In the genomic region with DNA sequence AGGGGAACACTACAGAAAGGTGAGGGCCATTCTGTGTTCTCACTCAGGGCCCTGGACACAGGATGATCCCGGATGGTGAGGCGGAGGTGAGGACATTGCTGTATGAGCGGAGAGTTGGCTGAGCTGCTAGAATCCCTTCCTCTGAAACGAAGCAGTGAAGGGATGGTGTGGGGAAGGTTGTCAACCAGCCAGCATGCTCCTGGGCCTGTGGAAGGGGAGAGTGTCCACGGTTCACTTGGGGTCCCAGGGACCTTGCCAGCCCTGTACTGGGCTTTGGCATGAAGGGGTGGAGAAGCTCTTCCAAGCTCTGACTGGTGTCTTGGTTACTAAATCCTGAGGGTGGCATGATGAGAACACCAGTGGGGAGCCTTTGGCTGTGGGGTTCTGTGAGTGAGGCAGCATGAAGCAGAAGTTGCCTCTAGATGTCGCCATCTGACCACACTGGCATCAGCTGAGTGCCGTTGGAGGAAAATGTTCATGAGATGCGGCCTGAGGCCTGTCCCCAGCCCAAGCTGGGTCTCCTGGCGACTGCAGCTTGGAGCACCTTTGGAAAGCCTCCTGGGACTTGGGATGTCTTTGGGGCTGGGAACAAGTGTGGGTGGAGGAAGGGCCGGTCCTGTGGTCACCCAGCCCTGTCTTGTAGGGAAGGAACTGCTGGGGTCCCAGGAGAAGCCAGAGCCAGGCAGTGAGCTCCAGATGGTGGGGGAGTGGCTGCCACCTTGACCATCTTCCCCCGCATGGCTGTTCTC, we compare ENCODE assay signal across 9 cellular contexts. TPM values are rescaled to one million over a fixed set of nuclear protein-coding genes. Genes with fewer than 3 reads are reported as not detected.
DNase-seq lines count a peak whose midpoint lies in the region; ATAC-seq and TF ChIP-seq lines count a peak whose summit lies in the region.
"Had no signal": no experiment of that assay in that cellular context is flagged by ENCODE, and none has a peak within 500 bp of the region (broad histone marks: within the 10 kb centered on the region; RNA-seq: fewer than 3 reads in every experiment).

No MANE protein-coding gene starts in this region.

- CTCF ChIA-PET in HCT116 (lab: Charles Lee), result interaction anchor here (0.6 to 2.4 kb wide), 18 partner anchors 8 to 553 kb away, joined by 3 to 32 read pairs (median 5); a partner anchor contains a TSS

- H3K79me2 ChIP-seq in HCT116 (ENCODE audit: insufficient read depth, low read length), result no peaks in the 10 kb centered on the region

- TF ChIP-seq CTCF in HCT116 (IDR thresholded peaks at IDR 0.05 in 2 of 3, conservative IDR thresholded peaks at IDR 0.05 in 1 of 3; ENCODE audit: borderline replicate concordance in 1 of 3, insufficient read depth in 1 of 3, low read depth in 2 of 3, low read length in 2 of 3), result peak; percentile 80 to 92 (median 89)

- no peaks in the 10 kb centered on the region for H3K9me3 Mint-ChIP-seq in memory B cell
- H3K9me3 Mint-ChIP-seq in stimulated activated naive B cell treated with anti-CD40 and anti-IgM and Interleukin-4, amounts not matched to agents 10 μg/mL and 1 μg/mL and 100 μg/mL, for 72 hours, result no peaks in the 10 kb centered on the region
- H3K9me3 Mint-ChIP-seq: activated naive CD4-positive, alpha-beta T cell treated with anti-CD3 and anti-CD28 coated beads, Interleukin-2, amount 50 U/mL, for 24 hours had no signal

- H3K9ac ChIP-seq in HCT116 (ENCODE audit: low read length), result no peak overlapping the region

- H3K9me3 ChIP-seq in HCT116 (ENCODE audit: control insufficient read depth in 1 of 2, insufficient read depth in 1 of 2, low read depth in 1 of 2, low read length in 2 of 2), result no peaks in the 10 kb centered on the region

- TF ChIP-seq RAD21 in HCT116 (IDR thresholded peaks at IDR 0.05; ENCODE audit: low read depth), result peak; percentile 97

- no TSS peak for BruUV-seq in HCT116 (replicated peaks; lab: Mats Ljungman, UMichigan)

- peaks cover 5% of the 10 kb centered on the region for H3K4me1 Mint-ChIP-seq in memory B cell
- peaks cover 5 to 10% of the 10 kb centered on the region in 2 donors for H3K4me1 Mint-ChIP-seq in stimulated activated naive B cell treated with anti-CD40 and anti-IgM and Interleukin-4, amounts not matched to agents 10 μg/mL and 1 μg/mL and 100 μg/mL, for 72 hours

- no peak overlapping the region for H3K27ac Mint-ChIP-seq in memory B cell
- peak overlapping the region; percentile 43 for H3K27ac Mint-ChIP-seq in stimulated activated naive B cell treated with anti-CD40 and anti-IgM and Interleukin-4, amounts not matched to agents 10 μg/mL and 1 μg/mL and 100 μg/mL, for 72 hours
- H3K27ac Mint-ChIP-seq: activated naive CD4-positive, alpha-beta T cell treated with anti-CD3 and anti-CD28 coated beads, Interleukin-2, amount 50 U/mL, for 24 hours had no signal

- peak; percentile 81 for DNase-seq in DMS53 (lab: John Stamatoyannopoulos, UW)
- DNase-seq in HCT116 (ENCODE audit: low read depth, low spot score), result peak; percentile 45
- DNase-seq in NCI-H460 (ENCODE audit: extremely low read depth, low read depth), result peak; percentile 85
- DNase-seq in activated CD4-positive, alpha-beta T cell treated with anti-CD3 and anti-CD28 coated beads, Interleukin-2, amount 50 U/mL, for 4 hours, result peak; percentile 58 to 60
- peak; percentile 71 for DNase-seq in ecto neural progenitor cell (ENCODE audit: low spot score)
- DNase-seq in memory B cell (ENCODE audit: low spot score in 2 of 2), result peak; percentile 19 to 40
- DNase-seq in stimulated activated naive B cell treated with anti-CD40 and anti-IgM and Interleukin-4, amounts not matched to agents 10 μg/mL and 1 μg/mL and 100 μg/mL, for 72 hours, result peak; percentile 42

- POLR2A ChIA-PET in HCT116 (lab: Charles Lee), result no interaction called here

- no peak overlapping the region for H3K27ac ChIP-seq in HCT116 (ENCODE audit: low read depth, low read length)

- H3K4me3 Mint-ChIP-seq in memory B cell, result no peak overlapping the region
- no peak overlapping the region for H3K4me3 Mint-ChIP-seq in stimulated activated naive B cell treated with anti-CD40 and anti-IgM and Interleukin-4, amounts not matched to agents 10 μg/mL and 1 μg/mL and 100 μg/mL, for 72 hours
- H3K4me3 Mint-ChIP-seq: activated naive CD4-positive, alpha-beta T cell treated with anti-CD3 and anti-CD28 coated beads, Interleukin-2, amount 50 U/mL, for 24 hours had no signal

- H3K9me2 ChIP-seq in HCT116 (ENCODE audit: insufficient read depth), result no peaks in the 10 kb centered on the region

- no peaks in the 10 kb centered on the region for H3K27me3 Mint-ChIP-seq in memory B cell
- no peaks in the 10 kb centered on the region for H3K27me3 Mint-ChIP-seq in stimulated activated naive B cell treated with anti-CD40 and anti-IgM and Interleukin-4, amounts not matched to agents 10 μg/mL and 1 μg/mL and 100 μg/mL, for 72 hours
- H3K27me3 Mint-ChIP-seq: activated naive CD4-positive, alpha-beta T cell treated with anti-CD3 and anti-CD28 coated beads, Interleukin-2, amount 50 U/mL, for 24 hours had no signal

- no peak overlapping the region for H3K4me2 ChIP-seq in HCT116 (ENCODE audit: low read length)

- no peaks in the 10 kb centered on the region for H3K27me3 ChIP-seq in HCT116 (ENCODE audit: insufficient read depth, low read length)

- intact Hi-C loops in HCT116 (cut with micrococcal nuclease), result loop anchor here (1.0 to 10.0 kb wide), 4 partner anchors 33 to 210 kb away; a partner anchor contains a TSS

- peak; percentile 93 for ATAC-seq in HCT116
- ATAC-seq in memory B cell (ENCODE audit: low read depth), result peak; percentile 90
- ATAC-seq in stimulated activated naive B cell treated with anti-CD40 and anti-IgM and Interleukin-4, amounts not matched to agents 10 μg/mL and 1 μg/mL and 100 μg/mL, for 72 hours (replicated peaks), result peak; percentile 97 to 99
- ATAC-seq in HG02870 (IDR thresholded peaks at IDR 0.05; ENCODE audit: unreplicated experiment), result no peak

- H3K4me1 ChIP-seq in HCT116 (ENCODE audit: control insufficient read depth in 1 of 2, insufficient read depth in 2 of 2, low read length in 2 of 2), result peaks cover 4 to 11% of the 10 kb centered on the region in 2 experiments; a peak in 3 of 4 replicates

- H2AFZ ChIP-seq in HCT116 (ENCODE audit: low read depth, low read length, poor library complexity, severe bottlenecking), result no peak overlapping the region

- no peak for TF ChIP-seq POLR2A in HCT116 (IDR thresholded peaks at IDR 0.05; ENCODE audit: borderline replicate concordance, extremely low read depth, insufficient read depth, insufficient read length)

- RAD21 ChIA-PET in HCT116 (lab: Charles Lee; ENCODE audit: low non-redundant PET in 1 of 2, low total read pairs in 2 of 2, uncharacterized antibody in 2 of 2, unreplicated experiment in 2 of 2), result interaction anchor here (1.0 to 1.3 kb wide), 2 partner anchors 33 kb away, joined by 5 to 6 read pairs; no protein-coding TSS in a partner anchor

- no peaks in the 10 kb centered on the region for H3K36me3 Mint-ChIP-seq in memory B cell
- peaks cover 3 to 24% of the 10 kb centered on the region in 2 donors for H3K36me3 Mint-ChIP-seq in stimulated activated naive B cell treated with anti-CD40 and anti-IgM and Interleukin-4, amounts not matched to agents 10 μg/mL and 1 μg/mL and 100 μg/mL, for 72 hours
- H3K36me3 Mint-ChIP-seq: activated naive CD4-positive, alpha-beta T cell treated with anti-CD3 and anti-CD28 coated beads, Interleukin-2, amount 50 U/mL, for 24 hours had no signal

- H3K4me3 ChIP-seq in HCT116 (replicated peaks in 1 of 2; ENCODE audit: low read depth in 1 of 2, low read length in 2 of 2), result no peak overlapping the region

- no peaks in the 10 kb centered on the region; a peak in 1 of 4 replicates for H3K36me3 ChIP-seq in HCT116 (ENCODE audit: control insufficient read depth in 1 of 2, insufficient read depth in 2 of 2, low read length in 2 of 2)

- H4K20me1 ChIP-seq in HCT116 (ENCODE audit: insufficient read depth), result no peaks in the 10 kb centered on the region

TF ChIP-seq in HCT116, 20 proteins besides CTCF, POLR2A, EP300 and RAD21 (continues in another document):
- TF ChIP-seq FOSL1 (IDR thresholded peaks at IDR 0.05; ENCODE audit: low read depth), result no peak
- TF ChIP-seq SP1 (IDR thresholded peaks at IDR 0.05; ENCODE audit: low read depth), result no peak
- TF ChIP-seq, protein P1, sequence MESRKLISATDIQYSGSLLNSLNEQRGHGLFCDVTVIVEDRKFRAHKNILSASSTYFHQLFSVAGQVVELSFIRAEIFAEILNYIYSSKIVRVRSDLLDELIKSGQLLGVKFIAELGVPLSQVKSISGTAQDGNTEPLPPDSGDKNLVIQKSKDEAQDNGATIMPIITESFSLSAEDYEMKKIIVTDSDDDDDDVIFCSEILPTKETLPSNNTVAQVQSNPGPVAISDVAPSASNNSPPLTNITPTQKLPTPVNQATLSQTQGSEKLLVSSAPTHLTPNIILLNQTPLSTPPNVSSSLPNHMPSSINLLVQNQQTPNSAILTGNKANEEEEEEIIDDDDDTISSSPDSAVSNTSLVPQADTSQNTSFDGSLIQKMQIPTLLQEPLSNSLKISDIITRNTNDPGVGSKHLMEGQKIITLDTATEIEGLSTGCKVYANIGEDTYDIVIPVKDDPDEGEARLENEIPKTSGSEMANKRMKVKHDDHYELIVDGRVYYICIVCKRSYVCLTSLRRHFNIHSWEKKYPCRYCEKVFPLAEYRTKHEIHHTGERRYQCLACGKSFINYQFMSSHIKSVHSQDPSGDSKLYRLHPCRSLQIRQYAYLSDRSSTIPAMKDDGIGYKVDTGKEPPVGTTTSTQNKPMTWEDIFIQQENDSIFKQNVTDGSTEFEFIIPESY (IDR thresholded peaks at IDR 0.05; ENCODE audit: extremely low read depth, insufficient replicate concordance, low read length), result no peak
- no peak for TF ChIP-seq ZFX (IDR thresholded peaks at IDR 0.05)
- no peak for TF ChIP-seq EZH2phosphoT487 (IDR thresholded peaks at IDR 0.05; ENCODE audit: borderline replicate concordance)
- TF ChIP-seq JUND (IDR thresholded peaks at IDR 0.05), result no peak

RNA-seq across cellular contexts. Expression of a gene that starts 14.8 kb away (rescaled TPM):
- total RNA-seq in HCT116 (2021; ENCODE audit: unreplicated experiment), result 19.9 TPM
- 7.0 and 7.5 TPM in 2 replicates for polyA plus RNA-seq in HCT116 (2012)
- 7.4 and 10.5 TPM in 2 replicates for total RNA-seq in NCI-H460 (2014; rRNA removed; shearing (Covaris generic))
- 8.3 and 8.8 TPM in 2 replicates for polyA plus RNA-seq in NCI-H460 (2014; cell fraction: nucleus; rRNA removed)

RNA-seq across cellular contexts. Expression of a gene that starts 23.6 kb away (rescaled TPM):
- total RNA-seq in HCT116 (2021; ENCODE audit: unreplicated experiment), result not detected
- not detected in 2 replicates for polyA plus RNA-seq in HCT116 (2012)
- total RNA-seq in NCI-H460 (2014; rRNA removed; shearing (Covaris generic)), result not detected in 2 replicates
- polyA plus RNA-seq in NCI-H460 (2014; cell fraction: nucleus; rRNA removed), result not detected in 2 replicates

RNA-seq across cellular contexts. Expression of a gene that starts 30.2 kb away (rescaled TPM):
- total RNA-seq in HCT116 (2021; ENCODE audit: unreplicated experiment), result 2.2 TPM
- polyA plus RNA-seq in HCT116 (2012), result 2.1 and 2.4 TPM in 2 replicates
- 0.57 and 0.66 TPM in 2 replicates for total RNA-seq in NCI-H460 (2014; rRNA removed; shearing (Covaris generic))
- 0.33 and 2.1 TPM in 2 replicates for polyA plus RNA-seq in NCI-H460 (2014; cell fraction: nucleus; rRNA removed)

RNA-seq across cellular contexts. Expression of a gene that starts 39.1 kb away (rescaled TPM):
- 113 TPM for total RNA-seq in HCT116 (2021; ENCODE audit: unreplicated experiment)
- polyA plus RNA-seq in HCT116 (2012), result 330 and 345 TPM in 2 replicates
- 270 and 295 TPM in 2 replicates for total RNA-seq in NCI-H460 (2014; rRNA removed; shearing (Covaris generic))
- polyA plus RNA-seq in NCI-H460 (2014; cell fraction: nucleus; rRNA removed), result 141 and 168 TPM in 2 replicates

RNA-seq across cellular contexts. Expression of a gene that starts 40.2 kb away (rescaled TPM):
- total RNA-seq in HCT116 (2021; ENCODE audit: unreplicated experiment), result 35.4 TPM
- polyA plus RNA-seq in HCT116 (2012), result 17.9 and 19.7 TPM in 2 replicates
- 45.5 and 51.5 TPM in 2 replicates for total RNA-seq in NCI-H460 (2014; rRNA removed; shearing (Covaris generic))
- polyA plus RNA-seq in NCI-H460 (2014; cell fraction: nucleus; rRNA removed), result 39.7 and 43.9 TPM in 2 replicates

Comparison
In these comparisons a context has a peak if more than half of its experiments do, and no peak if none do; other contexts are left out.
1. DNase-seq: peak in every context shown above with its lines; median percentile 85 in NCI-H460; 81 in DMS53; 71 in ecto neural progenitor cell; 59 in activated CD4-positive, alpha-beta T cell treated with anti-CD3 and anti-CD28 coated beads, Interleukin-2, amount 50 U/mL, for 4 hours; 45 in HCT116; 42 in stimulated activated naive B cell treated with anti-CD40 and anti-IgM and Interleukin-4, amounts not matched to agents 10 μg/mL and 1 μg/mL and 100 μg/mL, for 72 hours; 30 in memory B cell.